In the genomic region with DNA sequence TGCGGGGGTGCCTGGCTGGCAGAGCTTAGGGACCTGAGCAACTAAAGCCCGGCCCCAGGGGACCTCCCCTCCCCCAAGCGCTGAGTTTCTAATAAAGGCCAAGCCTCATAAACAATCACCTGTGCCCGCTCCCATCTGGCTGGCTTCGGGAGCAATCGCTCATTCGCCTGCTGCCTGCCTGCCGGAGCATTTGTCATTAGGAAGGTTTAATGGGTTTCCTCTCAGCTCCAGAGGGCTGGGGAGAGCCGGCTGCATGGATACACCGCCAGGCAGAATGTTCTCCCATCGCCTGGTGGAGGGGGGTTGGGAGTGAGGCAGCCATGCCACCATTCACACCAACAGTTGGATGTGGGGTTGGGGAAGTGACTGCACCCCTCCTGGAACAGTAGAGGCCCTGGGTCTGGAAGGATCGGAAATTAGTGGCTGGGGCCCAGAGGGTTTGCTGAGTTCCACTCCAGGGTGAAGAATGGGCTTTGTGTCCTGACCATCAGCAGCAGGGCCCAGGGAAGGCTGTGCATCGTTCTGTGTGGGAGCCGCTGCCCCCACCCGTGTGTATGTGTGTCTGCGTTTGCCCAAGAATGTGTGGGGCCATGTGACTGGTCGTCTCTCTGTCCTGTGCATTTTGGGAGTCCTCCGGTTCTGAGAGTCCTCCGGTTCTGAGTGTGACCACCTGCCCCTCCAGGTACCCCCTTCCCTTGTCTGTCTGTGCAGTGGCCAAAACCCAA, we compare ENCODE assay signal across 21 cellular contexts. TPM values are rescaled to one million over a fixed set of nuclear protein-coding genes. Genes with fewer than 3 reads are reported as not detected.
DNase-seq lines count a peak whose midpoint lies in the region; ATAC-seq and TF ChIP-seq lines count a peak whose summit lies in the region.
"Had no signal": no experiment of that assay in that cellular context is flagged by ENCODE, and none has a peak within 500 bp of the region (broad histone marks: within the 10 kb centered on the region; RNA-seq: fewer than 3 reads in every experiment).

No MANE protein-coding gene starts in this region.

- H3K36me3 ChIP-seq in colonic mucosa: no peaks in the 10 kb centered on the region
- H3K36me3 ChIP-seq: cardiac muscle cell had no signal

- CTCF ChIA-PET in CD4-positive, alpha-beta T cell (lab: Charles Lee): no interaction called here
- CTCF ChIA-PET in MCF 10A (lab: Yijun Ruan, JAX): no interaction called here

- no peaks in the 10 kb centered on the region for H3K27me3 ChIP-seq in CD4-positive, alpha-beta T cell (ENCODE audit: control insufficient read depth, insufficient read depth, low read length)
- no peaks in the 10 kb centered on the region for H3K27me3 ChIP-seq in colonic mucosa
- H3K27me3 ChIP-seq: BLaER1, cardiac muscle cell, gastrocnemius medialis, suprapubic skin, vagina had no signal

- intact Hi-C loops in CD4-positive, alpha-beta T cell (cut with DNase I, micrococcal nuclease): loop anchor here in 1 of 2 experiments (5.0 to 10.0 kb wide), 2 partner anchors 152 to 374 kb away; no protein-coding TSS in a partner anchor
- intact Hi-C loops in colonic mucosa (cut with DNase I): no loop called here
- intact Hi-C loops in MCF 10A (cut with micrococcal nuclease): no loop called here

- no peaks in the 10 kb centered on the region for H3K4me1 ChIP-seq in colonic mucosa
- H3K4me1 ChIP-seq: A549, BLaER1, gastrocnemius medialis had no signal

- ATAC-seq in CD4-positive, alpha-beta T cell (ENCODE audit: poor library complexity): no peak
- ATAC-seq: A549, esophagus mucosa, gastrocnemius medialis, GM12878 had no signal

- H3K4me3 Mint-ChIP-seq in glutamatergic neuron (ENCODE audit: unreplicated experiment) (peak overlapping the region; percentile 38), MCF 10A (ENCODE audit: unreplicated experiment) (no peak overlapping the region)
- no peak overlapping the region for H3K4me3 Mint-ChIP-seq in CD4-positive, alpha-beta T cell
- H3K4me3 Mint-ChIP-seq: activated CD4-positive, alpha-beta T cell treated with anti-CD3 and anti-CD28 coated beads, Interleukin-2, amount 10 ng/mL, durations not matched to agents 24 days and 14 days had no signal

- TF ChIP-seq CTCF in NB4 (IDR thresholded peaks at IDR 0.05; ENCODE audit: low read depth, low read length) (no peak), glutamatergic neuron (IDR thresholded peaks at IDR 0.05; ENCODE audit: partially characterized antibody, unreplicated experiment) (no peak), colonic mucosa (IDR thresholded peaks at IDR 0.05) (no peak), MCF 10A (IDR thresholded peaks at IDR 0.05; ENCODE audit: unreplicated experiment) (no peak)
- TF ChIP-seq CTCF in CD4-positive, alpha-beta T cell (IDR thresholded peaks at IDR 0.05): no peak

- H3K27ac ChIP-seq in CD4-positive, alpha-beta T cell (ENCODE audit: low read depth, low read length): no peak overlapping the region
- no peak overlapping the region for H3K27ac ChIP-seq in colonic mucosa
- H3K27ac ChIP-seq: A549, BLaER1, cardiac muscle cell, gastrocnemius medialis, suprapubic skin, vagina had no signal

- H3K4me1 Mint-ChIP-seq in glutamatergic neuron (ENCODE audit: low read depth, unreplicated experiment) (peaks cover 24% of the 10 kb centered on the region), MCF 10A (ENCODE audit: insufficient read depth, unreplicated experiment) (peaks cover 14% of the 10 kb centered on the region)
- peaks cover 52% of the 10 kb centered on the region for H3K4me1 Mint-ChIP-seq in CD4-positive, alpha-beta T cell (ENCODE audit: low read depth)

- no peaks in the 10 kb centered on the region for H3K9me3 ChIP-seq in CD4-positive, alpha-beta T cell (ENCODE audit: control insufficient read depth, low read length)
- no peaks in the 10 kb centered on the region for H3K9me3 ChIP-seq in colonic mucosa
- H3K9me3 ChIP-seq: A549, BLaER1, gastrocnemius medialis, suprapubic skin, vagina had no signal

- no peak for TF ChIP-seq POLR2A in NB4 (IDR thresholded peaks at IDR 0.05; ENCODE audit: extremely low read depth, insufficient read length)

- no peak overlapping the region for H3K9ac ChIP-seq in colonic mucosa (ENCODE audit: low read depth in 2 of 2, low read length in 2 of 2)
- H3K9ac ChIP-seq: BLaER1 had no signal

- H3K4me3 ChIP-seq in NB4 (ENCODE audit: low read depth, low read length) (no peak overlapping the region), colonic mucosa (no peak overlapping the region)
- H3K4me3 ChIP-seq: A549, BLaER1, cardiac muscle cell, gastrocnemius medialis, GM12878, suprapubic skin, vagina had no signal

- H3K27me3 Mint-ChIP-seq in glutamatergic neuron (ENCODE audit: unreplicated experiment) (peaks cover 8% of the 10 kb centered on the region), MCF 10A (ENCODE audit: insufficient read depth, unreplicated experiment) (no peaks in the 10 kb centered on the region)
- no peaks in the 10 kb centered on the region for H3K27me3 Mint-ChIP-seq in CD4-positive, alpha-beta T cell
- H3K27me3 Mint-ChIP-seq: activated CD4-positive, alpha-beta T cell treated with anti-CD3 and anti-CD28 coated beads, Interleukin-2, amount 10 ng/mL, durations not matched to agents 24 days and 14 days had no signal

- peak; percentile 85 for DNase-seq in D341Med (ENCODE audit: low spot score)
- peak; percentile 23 for DNase-seq in NB4 (ENCODE audit: low read depth)
- peak; percentile 82 for DNase-seq in NCI-H69 (lab: John Stamatoyannopoulos, UW)
- DNase-seq in glutamatergic neuron: peak; percentile 78
- DNase-seq in NCI-H2029 (lab: John Stamatoyannopoulos, UW): no peak
- DNase-seq in CD4-positive, alpha-beta T cell: no peak
- DNase-seq in colonic mucosa: no peak
- no peak for DNase-seq in MCF 10A (ENCODE audit: unreplicated experiment)
- DNase-seq: activated CD4-positive, alpha-beta T cell treated with anti-CD3 and anti-CD28 coated beads, Interleukin-2, amount 10 ng/mL, durations not matched to agents 24 days and 14 days; activated effector memory CD4-positive, alpha-beta T cell treated with Interleukin-2 at 50 U/mL for 16 hours; effector CD4-positive, alpha-beta T cell; gastrocnemius medialis; GF-D8; NCI-H510A treated with DMSO at 0.1 percent for 48 hours had no signal

- H3K27ac Mint-ChIP-seq in glutamatergic neuron (ENCODE audit: unreplicated experiment) (peak overlapping the region; percentile 83), MCF 10A (ENCODE audit: low read depth, unreplicated experiment) (no peak overlapping the region)
- H3K27ac Mint-ChIP-seq in CD4-positive, alpha-beta T cell: no peak overlapping the region
- H3K27ac Mint-ChIP-seq: activated CD4-positive, alpha-beta T cell treated with anti-CD3 and anti-CD28 coated beads, Interleukin-2, amount 10 ng/mL, durations not matched to agents 24 days and 14 days had no signal

- BruUV-seq in MCF 10A (replicated peaks; lab: Mats Ljungman, UMichigan): no TSS peak

- H3K36me3 Mint-ChIP-seq in glutamatergic neuron (ENCODE audit: unreplicated experiment) (peaks cover 6% of the 10 kb centered on the region), MCF 10A (ENCODE audit: insufficient read depth, unreplicated experiment) (peaks cover 9% of the 10 kb centered on the region)
- H3K36me3 Mint-ChIP-seq in CD4-positive, alpha-beta T cell (ENCODE audit: low read depth): peaks cover 70% of the 10 kb centered on the region

- H3K9me3 Mint-ChIP-seq in glutamatergic neuron (ENCODE audit: unreplicated experiment) (peaks cover 5% of the 10 kb centered on the region), MCF 10A (ENCODE audit: unreplicated experiment) (no peaks in the 10 kb centered on the region)
- H3K9me3 Mint-ChIP-seq in CD4-positive, alpha-beta T cell: no peaks in the 10 kb centered on the region
- H3K9me3 Mint-ChIP-seq: activated CD4-positive, alpha-beta T cell treated with anti-CD3 and anti-CD28 coated beads, Interleukin-2, amount 10 ng/mL, durations not matched to agents 24 days and 14 days had no signal

- POLR2A ChIA-PET in CD4-positive, alpha-beta T cell (lab: Charles Lee): no interaction called here
- POLR2A ChIA-PET in MCF 10A (lab: Yijun Ruan, JAX): no interaction called here

RNA-seq across cellular contexts. Expression of gene PIN1, which starts 15.3 kb away (rescaled TPM):
- total RNA-seq in glutamatergic neuron (ENCODE audit: unreplicated experiment) (110 TPM), colonic mucosa (10 to 100 TPM; 47.9 to 88.3 TPM), MCF 10A (2022) (54.6 and 61.4 TPM in 2 replicates)
- 10 to 100 TPM; 33.2 to 35.3 TPM for total RNA-seq in CD4-positive, alpha-beta T cell

RNA-seq across cellular contexts. Expression of gene UBL5, which starts 22.7 kb away (rescaled TPM):
- total RNA-seq in glutamatergic neuron (ENCODE audit: unreplicated experiment): 324 TPM
- 100 to 1,000 TPM; 163 to 165 TPM for total RNA-seq in CD4-positive, alpha-beta T cell
- 100 to 1,000 TPM; 316 to 384 TPM for total RNA-seq in colonic mucosa
- 302 and 374 TPM in 2 replicates for total RNA-seq in MCF 10A (2022)

RNA-seq across cellular contexts. Expression of gene FBXL12, which starts 31.5 kb away (rescaled TPM):
- total RNA-seq in glutamatergic neuron (ENCODE audit: unreplicated experiment) (43.0 TPM), colonic mucosa (10 to 100 TPM; 30.5 to 30.7 TPM), MCF 10A (2022) (27.4 and 30.8 TPM in 2 replicates)
- total RNA-seq in CD4-positive, alpha-beta T cell: 10 to 100 TPM; 33.4 to 38.4 TPM

Comparison
In these comparisons a context has a peak if more than half of its experiments do, and no peak if none do; other contexts are left out.
1. DNase-seq: peak in D341Med (single experiment), NB4 (single experiment), NCI-H69 (single experiment) and glutamatergic neuron (single experiment); none in NCI-H2029 (single experiment), CD4-positive, alpha-beta T cell (0 of 10), colonic mucosa (single experiment) and MCF 10A (single experiment).